ENCODE assay signal across 17 cellular contexts in genomic region chr12:34394211-34395055, GRCh38.
DNase-seq lines count a peak whose midpoint lies in the region; ATAC-seq and TF ChIP-seq lines count a peak whose summit lies in the region.
"Had no signal": no experiment of that assay in that cellular context is flagged by ENCODE, and none has a peak within 500 bp of the region (broad histone marks: within the 10 kb centered on the region; RNA-seq: fewer than 3 reads in every experiment).

No MANE protein-coding gene starts in this region.

- POLR2A ChIA-PET in activated B cell treated with CpG ODN at 0.5 μM for 24 hours (lab: Charles Lee) = no interaction called here

- no peak for ATAC-seq in activated B cell treated with CpG ODN at 0.5 μM for 24 hours (ENCODE audit: low read depth)
- ATAC-seq in left ventricle myocardium superior = no peak
- ATAC-seq in HG03135 (IDR thresholded peaks at IDR 0.05; ENCODE audit: unreplicated experiment) = no peak
- ATAC-seq: HCT116, left colon had no signal

- H3K27ac Mint-ChIP-seq in CD14-positive monocyte (no peak overlapping the region), activated B cell treated with CpG ODN at 0.5 μM for 24 hours (no peak overlapping the region), progenitor cell of endocrine pancreas (no peak overlapping the region)
- H3K27ac Mint-ChIP-seq: activated naive CD4-positive, alpha-beta T cell treated with anti-CD3 and anti-CD28 coated beads for 36 hours had no signal

- intact Hi-C loops in CD14-positive monocyte (cut with micrococcal nuclease) = no loop called here
- intact Hi-C loops in activated B cell treated with CpG ODN at 0.5 μM for 24 hours (cut with micrococcal nuclease) = no loop called here
- intact Hi-C loops in left ventricle myocardium superior (cut with micrococcal nuclease) = no loop called here

- DNase-seq in CD14-positive monocyte (ENCODE audit: low spot score) (peak; percentile 26), activated B cell treated with CpG ODN at 0.5 μM for 24 hours (peak; percentile 9), left ventricle myocardium superior (peak; percentile 11), progenitor cell of endocrine pancreas (ENCODE audit: low spot score, unreplicated experiment) (peak; percentile 8), globus pallidus (ENCODE audit: low spot score) (no peak), G401 (ENCODE audit: low spot score) (no peak), foreskin melanocyte (no peak)
- DNase-seq: activated CD4-positive, alpha-beta T cell treated with anti-CD3 and anti-CD28 coated beads, Interleukin-2, amount 50 U/mL, for 4 hours; DMS153; NCI-H187; RPMI8226; substantia nigra had no signal

- in situ Hi-C loops in G401 (cut with HindIII; ENCODE audit: low sequenced_read_pairs) = no loop called here

- no peaks in the 10 kb centered on the region for H3K36me3 Mint-ChIP-seq in CD14-positive monocyte
- no peaks in the 10 kb centered on the region for H3K36me3 Mint-ChIP-seq in activated B cell treated with CpG ODN at 0.5 μM for 24 hours (ENCODE audit: low read depth)
- peaks cover 3% of the 10 kb centered on the region for H3K36me3 Mint-ChIP-seq in progenitor cell of endocrine pancreas (ENCODE audit: insufficient read depth)

- CTCF ChIA-PET in activated B cell treated with CpG ODN at 0.5 μM for 24 hours (lab: Charles Lee) = no interaction called here

- H3K27me3 Mint-ChIP-seq in CD14-positive monocyte (ENCODE audit: low read depth in 3 of 3) (no peaks in the 10 kb centered on the region), activated B cell treated with CpG ODN at 0.5 μM for 24 hours (no peaks in the 10 kb centered on the region), progenitor cell of endocrine pancreas (no peaks in the 10 kb centered on the region)

- no peaks in the 10 kb centered on the region for H3K4me1 Mint-ChIP-seq in CD14-positive monocyte
- no peaks in the 10 kb centered on the region for H3K4me1 Mint-ChIP-seq in activated B cell treated with CpG ODN at 0.5 μM for 24 hours
- no peaks in the 10 kb centered on the region for H3K4me1 Mint-ChIP-seq in progenitor cell of endocrine pancreas (ENCODE audit: low read depth)
- H3K4me1 Mint-ChIP-seq: neural crest cell had no signal

- H3K9me3 Mint-ChIP-seq in CD14-positive monocyte (peaks cover 74 to 95% (median 83%) of the 10 kb centered on the region in 7 donors), activated B cell treated with CpG ODN at 0.5 μM for 24 hours (peaks cover 3% of the 10 kb centered on the region), progenitor cell of endocrine pancreas (ENCODE audit: low read depth) (peaks cover 52% of the 10 kb centered on the region)
- H3K9me3 Mint-ChIP-seq: neural crest cell had no signal

- no peak overlapping the region for H3K4me3 Mint-ChIP-seq in CD14-positive monocyte
- H3K4me3 Mint-ChIP-seq in activated B cell treated with CpG ODN at 0.5 μM for 24 hours = no peak overlapping the region
- H3K4me3 Mint-ChIP-seq in progenitor cell of endocrine pancreas (ENCODE audit: low read depth) = no peak overlapping the region
- H3K4me3 Mint-ChIP-seq: activated naive CD4-positive, alpha-beta T cell treated with anti-CD3 and anti-CD28 coated beads for 36 hours; neural crest cell had no signal

- TF ChIP-seq CTCF in CD14-positive monocyte (IDR thresholded peaks at IDR 0.05) (no peak), activated B cell treated with CpG ODN at 0.5 μM for 24 hours (IDR thresholded peaks at IDR 0.05) (no peak), progenitor cell of endocrine pancreas (IDR thresholded peaks at IDR 0.05; ENCODE audit: unreplicated experiment) (no peak)

Comparison
In these comparisons a context has a peak if more than half of its experiments do, and no peak if none do; other contexts are left out.
1. DNase-seq: peak in CD14-positive monocyte (single experiment), activated B cell treated with CpG ODN at 0.5 μM for 24 hours (single experiment), left ventricle myocardium superior (single experiment) and progenitor cell of endocrine pancreas (single experiment); none in globus pallidus (single experiment), G401 (single experiment) and foreskin melanocyte (single experiment).